ENCODE assay signal across 20 cellular contexts in genomic region chr3:138889792-138890191, GRCh38. TPM values are rescaled to one million over a fixed set of nuclear protein-coding genes. Genes with fewer than 3 reads are reported as not detected.
"Had no signal": no experiment of that assay in that cellular context is flagged by ENCODE, and none has a peak within 500 bp of the region (broad histone marks: within the 10 kb centered on the region; RNA-seq: fewer than 3 reads in every experiment).

No MANE protein-coding gene starts in this region.

- H3K4me1 Mint-ChIP-seq: nephron had no signal

- H3K36me3 Mint-ChIP-seq: naive B cell, type B pancreatic cell had no signal

- ATAC-seq: foreskin keratinocyte had no signal

- H3K9me3 Mint-ChIP-seq: naive B cell, nephron, type B pancreatic cell had no signal

- H3K4me3 Mint-ChIP-seq: nephron, type B pancreatic cell had no signal

- H3K9me3 ChIP-seq: sigmoid colon had no signal

- H3K27me3 ChIP-seq: foreskin keratinocyte, sigmoid colon had no signal

- H3K36me3 ChIP-seq: sigmoid colon had no signal

- H3K27ac ChIP-seq: foreskin keratinocyte, sigmoid colon had no signal

- H3K27ac Mint-ChIP-seq: nephron, type B pancreatic cell had no signal

- FAIRE-seq: colon, urothelium cell line had no signal

- DNase-seq: dermis blood vessel endothelial cell; erythroblast; foreskin keratinocyte; head of caudate nucleus; hippocampal formation; left colon; mesendoderm; naive B cell; posterior cingulate gyrus; sigmoid colon; stimulated activated CD4-positive, alpha-beta T cell treated with anti-CD3 and anti-CD28 coated beads, Interleukin-12 subunit alpha, Interleukin-12 subunit beta, amount 100 ng/mL, for 4 hours; stimulated activated naive CD4-positive, alpha-beta T cell treated with Interleukin-2 at 50 U/mL for 16 hours had no signal

- H3K27me3 Mint-ChIP-seq: type B pancreatic cell had no signal

- H3K4me3 ChIP-seq: sigmoid colon, skin epidermis had no signal

- H3K4me1 ChIP-seq: foreskin keratinocyte, sigmoid colon had no signal

RNA-seq across cellular contexts. Expression of gene FOXL2, which starts 57.1 kb away (rescaled TPM):
- total RNA-seq: dermis blood vessel endothelial cell, left colon, liver, lung microvascular endothelial cell, sigmoid colon had no signal
- polyA plus RNA-seq: liver, sigmoid colon had no signal

RNA-seq across cellular contexts. Expression of gene FOXL2NB, which starts 57.2 kb away (rescaled TPM):
- total RNA-seq: left colon, liver, lung microvascular endothelial cell, pulmonary artery endothelial cell, sigmoid colon had no signal
- polyA plus RNA-seq: liver had no signal
